ENCODE assay signal across 11 cellular contexts in genomic region chr2:40401896-40402295, GRCh38. TPM values are rescaled to one million over a fixed set of nuclear protein-coding genes. Genes with fewer than 3 reads are reported as not detected.
DNase-seq lines count a peak whose midpoint lies in the region; ATAC-seq and TF ChIP-seq lines count a peak whose summit lies in the region.
"Had no signal": no experiment of that assay in that cellular context is flagged by ENCODE, and none has a peak within 500 bp of the region (broad histone marks: within the 10 kb centered on the region; RNA-seq: fewer than 3 reads in every experiment).

No MANE protein-coding gene starts in this region.

- DNase-seq in left ventricle myocardium superior = no peak
- no peak for DNase-seq in heart left ventricle
- peak; percentile 31 to 64 for DNase-seq in SJSA1 (ENCODE audit: low read depth in 1 of 2, low spot score in 2 of 2)
- peak; percentile 81 for DNase-seq in fibroblast of pulmonary artery (ENCODE audit: low read depth)
- no peak for DNase-seq in NCI-H524 treated with DMSO at 0.1 percent for 48 hours (lab: John Stamatoyannopoulos, UW)
- DNase-seq in GM10248 (ENCODE audit: extremely low spot score) = no peak
- no peak for DNase-seq in NCI-H1417 treated with DMSO at 0.1 percent for 48 hours (lab: John Stamatoyannopoulos, UW)
- DNase-seq: effector memory CD4-positive, alpha-beta T cell; NCI-H774; uterus had no signal

- no peaks in the 10 kb centered on the region for H3K9me3 ChIP-seq in heart left ventricle
- H3K9me3 ChIP-seq in SJSA1 (replicated peaks) = no peaks in the 10 kb centered on the region
- H3K9me3 ChIP-seq: uterus had no signal

- H3K4me1 ChIP-seq in heart left ventricle (peaks cover 0 to 89% (median 51%) of the 10 kb centered on the region in 12 donors), SJSA1 (replicated peaks) (peaks cover 45% of the 10 kb centered on the region)

- TF ChIP-seq CTCF in heart left ventricle (IDR thresholded peaks at IDR 0.05) = no peak
- TF ChIP-seq CTCF in fibroblast of pulmonary artery (IDR thresholded peaks at IDR 0.05; ENCODE audit: low read length, missing control alignments) = no peak
- no peak for TF ChIP-seq CTCF in GM10248 (IDR thresholded peaks at IDR 0.05; ENCODE audit: control extremely low read depth, extremely low read depth, low read depth, missing control alignments)

- H3K4me3 ChIP-seq in heart left ventricle (no peak overlapping the region), SJSA1 (no peak overlapping the region), fibroblast of pulmonary artery (replicated peaks; ENCODE audit: low read depth, low read length) (no peak overlapping the region)
- H3K4me3 ChIP-seq: uterus had no signal

- peak overlapping the region in 2 of 12 donors; percentile 27 to 68 for H3K27ac ChIP-seq in heart left ventricle
- peak overlapping the region; percentile 71 for H3K27ac ChIP-seq in SJSA1
- H3K27ac ChIP-seq: uterus had no signal

- CTCF ChIA-PET in GM10248 (lab: Yijun Ruan, JAX) = interaction anchor here (0.9 kb wide), 1 partner anchor 8 kb away, joined by 3 read pairs; no protein-coding TSS in a partner anchor

- ATAC-seq in left ventricle myocardium superior (peak; percentile 16), heart left ventricle (no peak), GM19035 (IDR thresholded peaks at IDR 0.05; ENCODE audit: unreplicated experiment) (no peak)

- POLR2A ChIA-PET in GM10248 (lab: Yijun Ruan, JAX) = no interaction called here

- intact Hi-C loops in left ventricle myocardium superior (cut with micrococcal nuclease) (no loop called here), heart left ventricle (cut with DNase I) (loop anchor here in 1 of 10 donors (5.0 kb wide), 1 partner anchor 45 kb away; no protein-coding TSS in a partner anchor)

- H3K36me3 ChIP-seq in heart left ventricle (no peaks in the 10 kb centered on the region), SJSA1 (no peaks in the 10 kb centered on the region)
- H3K36me3 ChIP-seq: uterus had no signal

- H3K27me3 ChIP-seq in heart left ventricle (no peaks in the 10 kb centered on the region), SJSA1 (replicated peaks) (no peaks in the 10 kb centered on the region)
- H3K27me3 ChIP-seq: uterus had no signal

- TF ChIP-seq POLR2A in heart left ventricle (IDR thresholded peaks at IDR 0.05) = no peak

- 69 to 78% (median 74%) methylated on average over 3 of the region's 3 CpGs for WGBS in heart left ventricle, 4 donors

RNA-seq across cellular contexts. Expression of gene SLC8A1, which starts 50.0 kb away (rescaled TPM):
- total RNA-seq in left ventricle myocardium superior (1,122 TPM), heart left ventricle (1,000 to 10,000 TPM in 5 of 9 donors, 100 to 1,000 TPM in 4; 674 to 1,521 (median 1,074) TPM)
- 10 to 100 TPM; 61.9 to 65.3 TPM for polyA plus RNA-seq in heart left ventricle
- 17.6 and 20.1 TPM in 2 replicates for total RNA-seq in SJSA1 (2014; rRNA removed; shearing (Covaris generic))

Comparison
In these comparisons a context has a peak if more than half of its experiments do, and no peak if none do; other contexts are left out.
1. DNase-seq: peak in SJSA1 (2 of 2) and fibroblast of pulmonary artery (single experiment); none in left ventricle myocardium superior (single experiment), heart left ventricle (0 of 5), NCI-H524 treated with DMSO at 0.1 percent for 48 hours (single experiment), GM10248 (single experiment) and NCI-H1417 treated with DMSO at 0.1 percent for 48 hours (single experiment).
2. RNA of gene SLC8A1, which starts 50.0 kb away (total RNA-seq): 1,122 TPM in left ventricle myocardium superior (single experiment) and 674 to 1,521 TPM in heart left ventricle; 17.6 to 20.1 TPM in SJSA1; every median in the first group is over 10 times any median in the second.